8 cellular contexts compared by ENCODE assay signal in genomic region chr2:202831241-202831997, GRCh38. TPM values are rescaled to one million over a fixed set of nuclear protein-coding genes. Genes with fewer than 3 reads are reported as not detected.
DNase-seq lines count a peak whose midpoint lies in the region; ATAC-seq, FAIRE-seq and TF ChIP-seq lines count a peak whose summit lies in the region.

No MANE protein-coding gene starts in this region.

- DNase-seq in activated T-cell treated with anti-CD3 and anti-CD28 coated beads for 1 hour (ENCODE audit: low read depth) (peak; percentile 11), IMR-90 (peak; percentile 61), RCC 7860 (ENCODE audit: low spot score) (peak; percentile 67), hippocampal formation (lab: John Stamatoyannopoulos, UW) (peak; percentile 5 to 17)
- no peak for DNase-seq in activated T-cell treated with anti-CD3 and anti-CD28 coated beads, Interleukin-2, amount 50 U/mL, for 24 hours
- peak; percentile 57 for DNase-seq in activated naive CD8-positive, alpha-beta T cell treated with anti-CD3 and anti-CD28 coated beads, Interleukin-2, amount 50 U/mL, for 24 hours
- DNase-seq in stimulated activated CD4-positive, alpha-beta T cell treated with anti-CD3 and anti-CD28 coated beads, Interleukin-15, amount 100 ng/mL, for 48 hours (ENCODE audit: low read depth in 2 of 2), result peak; percentile 14 to 21

- ATAC-seq in IMR-90 (ENCODE audit: low read depth) (peak; percentile 92), HG03280 (IDR thresholded peaks at IDR 0.05; ENCODE audit: unreplicated experiment) (no peak)
- peak; percentile 89 for ATAC-seq in activated naive CD8-positive, alpha-beta T cell treated with anti-CD3 and anti-CD28 coated beads, Interleukin-2, amount 50 U/mL, for 24 hours

- intact Hi-C loops in IMR-90 (cut with micrococcal nuclease), result loop anchor here (5.0 to 10.0 kb wide), 2 partner anchors 244 to 293 kb away; no protein-coding TSS in a partner anchor

- H3K36me3 ChIP-seq in IMR-90 (ENCODE audit: control insufficient read depth, insufficient read depth, low read length), result no peaks in the 10 kb centered on the region

- no peak overlapping the region for H3K27ac ChIP-seq in IMR-90 (ENCODE audit: insufficient read depth, low read length)

- POLR2A ChIA-PET in IMR-90 (lab: Charles Lee; ENCODE audit: unreplicated experiment), result no interaction called here

- no peak overlapping the region for H3K27ac Mint-ChIP-seq in activated T-cell treated with anti-CD3 and anti-CD28 coated beads, Interleukin-2, amount 50 U/mL, for 24 hours
- no peak overlapping the region for H3K27ac Mint-ChIP-seq in activated naive CD8-positive, alpha-beta T cell treated with anti-CD3 and anti-CD28 coated beads, Interleukin-2, amount 50 U/mL, for 24 hours

- no peaks in the 10 kb centered on the region for H3K27me3 Mint-ChIP-seq in activated T-cell treated with anti-CD3 and anti-CD28 coated beads, Interleukin-2, amount 50 U/mL, for 24 hours
- no peaks in the 10 kb centered on the region for H3K27me3 Mint-ChIP-seq in activated naive CD8-positive, alpha-beta T cell treated with anti-CD3 and anti-CD28 coated beads, Interleukin-2, amount 50 U/mL, for 24 hours

- in situ Hi-C loops in IMR-90 (cut with MboI; ENCODE audit: low sequenced_read_pairs), result no loop called here

- H2BK20ac ChIP-seq in IMR-90 (ENCODE audit: low read depth, low read length), result no peak overlapping the region

- H3K4ac ChIP-seq in IMR-90 (ENCODE audit: low read depth, low read length), result no peak overlapping the region

- peaks cover 10% of the 10 kb centered on the region for H3K4me1 Mint-ChIP-seq in activated T-cell treated with anti-CD3 and anti-CD28 coated beads, Interleukin-2, amount 50 U/mL, for 24 hours (ENCODE audit: low read depth)
- peaks cover 11% of the 10 kb centered on the region for H3K4me1 Mint-ChIP-seq in activated naive CD8-positive, alpha-beta T cell treated with anti-CD3 and anti-CD28 coated beads, Interleukin-2, amount 50 U/mL, for 24 hours

- H3K9me3 ChIP-seq in IMR-90 (ENCODE audit: control insufficient read depth, insufficient read depth, low read length), result no peaks in the 10 kb centered on the region

- H2AK5ac ChIP-seq in IMR-90 (ENCODE audit: low read depth, low read length), result no peak overlapping the region

- H3K4me3 Mint-ChIP-seq in activated T-cell treated with anti-CD3 and anti-CD28 coated beads, Interleukin-2, amount 50 U/mL, for 24 hours, result no peak overlapping the region
- H3K4me3 Mint-ChIP-seq in activated naive CD8-positive, alpha-beta T cell treated with anti-CD3 and anti-CD28 coated beads, Interleukin-2, amount 50 U/mL, for 24 hours, result peak overlapping the region; percentile 3

- H3K23ac ChIP-seq in IMR-90 (ENCODE audit: low read depth, low read length), result no peak overlapping the region

- dilution Hi-C loops in IMR-90 (cut with HindIII; ENCODE audit: low sequenced_read_pairs, unreplicated experiment), result no loop called here

- no CpG with 5 or more reads among the region's 4 CpGs for WGBS in IMR-90 (ENCODE audit: extremely low coverage in 2 of 2, insufficient read length in 1 of 2), 2 experiments

- FAIRE-seq in RCC 7860 (lab: Jason Lieb, UNC), result peak; percentile 88

- no peaks in the 10 kb centered on the region for H3K9me1 ChIP-seq in IMR-90 (ENCODE audit: insufficient read depth, low read length)

- H2BK120ac ChIP-seq in IMR-90 (ENCODE audit: low read depth, low read length), result no peak overlapping the region

- no peak overlapping the region for H4K8ac ChIP-seq in IMR-90 (ENCODE audit: low read depth in 2 of 2, low read length in 2 of 2)

- no peak overlapping the region for H3K4me3 ChIP-seq in IMR-90 (ENCODE audit: insufficient read depth, low read depth, low read length)

- no peaks in the 10 kb centered on the region for H3K36me3 Mint-ChIP-seq in activated T-cell treated with anti-CD3 and anti-CD28 coated beads, Interleukin-2, amount 50 U/mL, for 24 hours (ENCODE audit: low read depth)
- H3K36me3 Mint-ChIP-seq in activated naive CD8-positive, alpha-beta T cell treated with anti-CD3 and anti-CD28 coated beads, Interleukin-2, amount 50 U/mL, for 24 hours (ENCODE audit: low read depth), result no peaks in the 10 kb centered on the region

- no peak overlapping the region for H4K91ac ChIP-seq in IMR-90 (ENCODE audit: insufficient read depth, low read depth, low read length)

- no peak overlapping the region for H3K18ac ChIP-seq in IMR-90 (ENCODE audit: low read depth, low read length)

- H2BK15ac ChIP-seq in IMR-90 (ENCODE audit: low read depth, low read length), result no peak overlapping the region

- H2AK9ac ChIP-seq in IMR-90 (replicated peaks; ENCODE audit: low read depth, low read length, poor library complexity), result no peak overlapping the region

- H4K20me1 ChIP-seq in IMR-90 (ENCODE audit: insufficient read depth, low read length), result no peaks in the 10 kb centered on the region

- H2AFZ ChIP-seq in IMR-90 (replicated peaks; ENCODE audit: low read length, poor library complexity), result no peak overlapping the region

- no peak overlapping the region for H2BK5ac ChIP-seq in IMR-90 (ENCODE audit: low read depth, low read length, poor library complexity, severe bottlenecking)

- no peak overlapping the region for H3K56ac ChIP-seq in IMR-90 (ENCODE audit: extremely low read depth, insufficient read depth, low read length)

- H3K14ac ChIP-seq in IMR-90 (replicated peaks; ENCODE audit: low read depth, low read length), result no peak overlapping the region

- H4K5ac ChIP-seq in IMR-90 (ENCODE audit: low read depth, low read length), result no peak overlapping the region

- H3K9ac ChIP-seq in IMR-90 (ENCODE audit: low read depth, low read length), result no peak overlapping the region

- CTCF ChIA-PET in IMR-90 (lab: Yijun Ruan, JAX), result interaction anchor here (1.3 kb wide), 1 partner anchor 9 kb away, joined by 6 read pairs; no protein-coding TSS in a partner anchor

- no peaks in the 10 kb centered on the region for H3K79me1 ChIP-seq in IMR-90 (ENCODE audit: low read depth in 1 of 2, low read length in 2 of 2)

- BruUV-seq in IMR-90 (replicated peaks; lab: Mats Ljungman, UMichigan), result no TSS peak

- TF ChIP-seq CTCF in IMR-90 (conservative IDR thresholded peaks at IDR 0.05; ENCODE audit: low read depth, low read length), result peak; percentile 76

- TF ChIP-seq RAD21 in IMR-90 (IDR thresholded peaks at IDR 0.05; ENCODE audit: low read length), result peak; percentile 86

- H3K4me2 ChIP-seq in IMR-90 (ENCODE audit: low read depth, low read length), result peak overlapping the region; percentile 60; the same call in 1 of the 2 replicates

- H3K27me3 ChIP-seq in IMR-90 (ENCODE audit: control insufficient read depth, insufficient read depth, low read length), result no peaks in the 10 kb centered on the region

- H3K9me3 Mint-ChIP-seq in activated T-cell treated with anti-CD3 and anti-CD28 coated beads, Interleukin-2, amount 50 U/mL, for 24 hours, result no peaks in the 10 kb centered on the region
- H3K9me3 Mint-ChIP-seq in activated naive CD8-positive, alpha-beta T cell treated with anti-CD3 and anti-CD28 coated beads, Interleukin-2, amount 50 U/mL, for 24 hours, result no peaks in the 10 kb centered on the region

- no peaks in the 10 kb centered on the region for H3K4me1 ChIP-seq in IMR-90 (ENCODE audit: control insufficient read depth, insufficient read depth, low read length)

- no peak for TF ChIP-seq POLR2A in IMR-90 (IDR thresholded peaks at IDR 0.05; ENCODE audit: low read depth, low read length)

TF ChIP-seq in IMR-90, 13 proteins besides CTCF, POLR2A, EP300 and RAD21:
- TF ChIP-seq SMC3 (IDR thresholded peaks at IDR 0.05; ENCODE audit: low read depth, low read length) (peak; percentile 67), MXI1 (IDR thresholded peaks at IDR 0.05; ENCODE audit: borderline replicate concordance, low read depth, low read length) (no peak), NFE2L2 (IDR thresholded peaks at IDR 0.05; ENCODE audit: low read depth, low read length) (no peak)
TF ChIP-seq in IMR-90: peak in this region for 1.

RNA-seq across cellular contexts. Expression of gene ICA1L, which starts 40.1 kb away (rescaled TPM):
- 1.8 and 1.9 TPM in 2 replicates for total RNA-seq in IMR-90 (2012; rRNA removed)
- 1.7 and 1.8 TPM in 2 replicates for polyA plus RNA-seq in IMR-90 (2012; rRNA removed)
- 0.34 and 0.48 TPM in 2 replicates for polyA plus RNA-seq in IMR-90 (2012; cell fraction: cytosol; rRNA removed)
- 1.6 and 9.3 TPM in 2 replicates for polyA plus RNA-seq in IMR-90 (2012; cell fraction: nucleus; rRNA removed; ENCODE audit: low replicate concordance)
